In genomic region chr11:69048718-69049489, GRCh38 we compare ENCODE assay signal across 9 cellular contexts. TPM values are rescaled to one million over a fixed set of nuclear protein-coding genes. Genes with fewer than 3 reads are reported as not detected.
DNase-seq lines count a peak whose midpoint lies in the region; ATAC-seq, FAIRE-seq and TF ChIP-seq lines count a peak whose summit lies in the region.
"Had no signal": no experiment of that assay in that cellular context is flagged by ENCODE, and none has a peak within 500 bp of the region (broad histone marks: within the 10 kb centered on the region; RNA-seq: fewer than 3 reads in every experiment).

Gene TPCN2 (plus strand): TSS chr11:69048932. CDS start chr11:69048998, 66 bp downstream.

- H3K9me3 ChIP-seq in kidney (ENCODE audit: control insufficient read depth in 1 of 2, low read length in 2 of 2): no peaks in the 10 kb centered on the region

- no peak for FAIRE-seq in kidney (lab: Jason Lieb, UNC)
- FAIRE-seq: colon had no signal

- H3K27ac ChIP-seq in kidney (ENCODE audit: low read depth in 2 of 2, low read length in 2 of 2): peak within 1 kb of the TSS; percentile 70 to 79

- H3K9ac ChIP-seq in kidney (ENCODE audit: low read length in 2 of 2): peak within 1 kb of the TSS; percentile 78 to 80

- H3K4me1 ChIP-seq in kidney (ENCODE audit: control insufficient read depth in 1 of 2, insufficient read depth in 1 of 2, low read depth in 1 of 2, low read length in 2 of 2): peaks cover 5 to 27% of the 10 kb centered on the region in 2 donors

- ATAC-seq in GM19043 (IDR thresholded peaks at IDR 0.05; ENCODE audit: low read depth, unreplicated experiment) (peak; percentile 92), HG03378 (IDR thresholded peaks at IDR 0.05; ENCODE audit: unreplicated experiment) (peak; percentile 68)

- TF ChIP-seq CTCF in kidney (IDR thresholded peaks at IDR 0.05; ENCODE audit: borderline replicate concordance, extremely low read depth, insufficient read depth): no peak

- H3K4me3 ChIP-seq in kidney (ENCODE audit: low read length in 2 of 2): peak within 1 kb of the TSS; percentile 81 to 89

- peaks cover 0 to 2% of the 10 kb centered on the region in 2 donors for H3K36me3 ChIP-seq in kidney (ENCODE audit: control insufficient read depth in 1 of 2, insufficient read depth in 2 of 2, low read length in 2 of 2)

- DNase-seq in AG20443 (ENCODE audit: low spot score) (peak; percentile 99), NCI-H460 (ENCODE audit: extremely low read depth, low read depth) (peak; percentile 87), cerebellar cortex (ENCODE audit: low spot score) (peak; percentile 98), kidney (peak; percentile 98)
- peak; percentile 88 for DNase-seq in activated CD4-positive, CD25-positive, alpha-beta regulatory T cell treated with anti-CD3 and anti-CD28 coated beads, Interleukin-2, amount 50 U/mL, for 72 hours
- DNase-seq in stimulated activated CD4-positive, alpha-beta T cell treated with anti-CD3 and anti-CD28 coated beads, Interleukin-15, amount 100 ng/mL, for 1 hour (ENCODE audit: low read depth in 1 of 2, low spot score in 1 of 2): peak; percentile 85 to 86

- intact Hi-C loops in kidney (cut with DNase I): no loop called here

RNA-seq across cellular contexts. Expression of gene TPCN2, which starts in this region (rescaled TPM):
- 3.6 and 4.6 TPM in 2 replicates for total RNA-seq in NCI-H460 (2014; rRNA removed; shearing (Covaris generic))
- polyA plus RNA-seq in NCI-H460 (2014; cell fraction: nucleus; rRNA removed): 22.6 and 23.1 TPM in 2 replicates
- 22.4 TPM for total RNA-seq in kidney
- polyA plus RNA-seq in kidney (ENCODE audit: insufficient read depth, low read depth, low replicate concordance): 12.9 TPM

Comparison
In these comparisons a context has a peak if more than half of its experiments do, and no peak if none do; other contexts are left out.
1. Peak in every context shown above with its lines: DNase-seq, ATAC-seq, H3K4me3 ChIP-seq and H3K27ac ChIP-seq.